ENCODE assay signal across 16 cellular contexts in the genomic region with DNA sequence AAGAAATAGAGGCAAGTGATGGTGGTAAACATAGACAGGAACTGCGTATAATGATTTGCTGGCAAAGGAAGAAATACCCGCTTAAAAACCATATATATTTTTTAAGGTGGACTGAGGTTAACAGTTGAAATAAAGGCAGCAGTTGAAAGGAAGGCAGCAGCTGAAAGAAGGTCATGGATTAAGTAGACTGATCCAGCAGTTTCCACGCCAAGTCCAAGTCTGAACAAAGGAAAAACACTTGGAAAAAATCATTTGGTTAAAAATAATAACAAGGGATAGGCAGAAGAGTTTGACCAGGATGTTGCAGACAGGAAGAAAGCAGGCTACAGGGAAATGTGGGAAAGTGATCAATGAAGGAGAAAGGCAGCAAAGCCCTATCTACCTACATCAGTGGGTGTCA.
DNase-seq lines count a peak whose midpoint lies in the region; ATAC-seq and TF ChIP-seq lines count a peak whose summit lies in the region.
"Had no signal": no experiment of that assay in that cellular context is flagged by ENCODE, and none has a peak within 500 bp of the region (broad histone marks: within the 10 kb centered on the region; RNA-seq: fewer than 3 reads in every experiment).

No MANE protein-coding gene starts in this region.

- no peak overlapping the region for H2BK5ac ChIP-seq in IMR-90 (ENCODE audit: low read depth, low read length, poor library complexity, severe bottlenecking)

- H2AK9ac ChIP-seq in IMR-90 (replicated peaks; ENCODE audit: low read depth, low read length, poor library complexity), result no peak overlapping the region

- no peaks in the 10 kb centered on the region for H3K79me2 ChIP-seq in hepatocyte

- H3K27me3 ChIP-seq in IMR-90 (ENCODE audit: control insufficient read depth, insufficient read depth, low read length), result no peaks in the 10 kb centered on the region
- H3K27me3 ChIP-seq in hepatocyte, result no peaks in the 10 kb centered on the region
- H3K27me3 ChIP-seq: SJSA1 had no signal

- no peaks in the 10 kb centered on the region for H3K9me2 ChIP-seq in hepatocyte (replicated peaks; ENCODE audit: insufficient read depth)

- no peak overlapping the region for H3K18ac ChIP-seq in IMR-90 (ENCODE audit: low read depth, low read length)

- H4K91ac ChIP-seq in IMR-90 (ENCODE audit: insufficient read depth, low read depth, low read length), result no peak overlapping the region

- peaks cover 15% of the 10 kb centered on the region for H3K4me1 Mint-ChIP-seq in stimulated activated memory B cell treated with anti-CD40 and anti-IgM and Interleukin-4, amounts not matched to agents 10 μg/mL and 1 μg/mL and 100 μg/mL, for 72 hours
- H3K4me1 Mint-ChIP-seq: CD4-positive, CD25-positive, alpha-beta regulatory T cell had no signal

- peak overlapping the region; percentile 44 for H3K4me3 Mint-ChIP-seq in stimulated activated memory B cell treated with anti-CD40 and anti-IgM and Interleukin-4, amounts not matched to agents 10 μg/mL and 1 μg/mL and 100 μg/mL, for 72 hours
- H3K4me3 Mint-ChIP-seq: CD4-positive, CD25-positive, alpha-beta regulatory T cell had no signal

- peak overlapping the region; percentile 81 for H3K27ac ChIP-seq in 22Rv1
- no peak overlapping the region for H3K27ac ChIP-seq in IMR-90 (ENCODE audit: insufficient read depth, low read length)
- H3K27ac ChIP-seq in hepatocyte, result peak overlapping the region; percentile 75
- H3K27ac ChIP-seq: SJSA1 had no signal

- H3K9me1 ChIP-seq in IMR-90 (ENCODE audit: insufficient read depth, low read length), result peaks cover 3% of the 10 kb centered on the region; the same call in 1 of the 2 replicates

- TF ChIP-seq POLR2A in IMR-90 (IDR thresholded peaks at IDR 0.05; ENCODE audit: low read depth, low read length), result no peak

- no TSS peak for BruUV-seq in IMR-90 (replicated peaks; lab: Mats Ljungman, UMichigan)

- peak overlapping the region; percentile 80; the same call in 1 of the 3 replicates for H2BK15ac ChIP-seq in IMR-90 (ENCODE audit: low read depth, low read length)

- peak overlapping the region; percentile 14 for H2BK20ac ChIP-seq in IMR-90 (ENCODE audit: low read depth, low read length)

- H3K23ac ChIP-seq in IMR-90 (ENCODE audit: low read depth, low read length), result no peak overlapping the region

- H4K5ac ChIP-seq in IMR-90 (ENCODE audit: low read depth, low read length), result no peak overlapping the region

- no peak overlapping the region for H2AK5ac ChIP-seq in IMR-90 (ENCODE audit: low read depth, low read length)

- POLR2A ChIA-PET in IMR-90 (lab: Charles Lee; ENCODE audit: unreplicated experiment), result no interaction called here

- no peaks in the 10 kb centered on the region for H3K36me3 Mint-ChIP-seq in stimulated activated memory B cell treated with anti-CD40 and anti-IgM and Interleukin-4, amounts not matched to agents 10 μg/mL and 1 μg/mL and 100 μg/mL, for 72 hours
- H3K36me3 Mint-ChIP-seq: CD4-positive, CD25-positive, alpha-beta regulatory T cell had no signal

- H3K14ac ChIP-seq in IMR-90 (replicated peaks; ENCODE audit: low read depth, low read length), result no peak overlapping the region

- H3K9me3 Mint-ChIP-seq in stimulated activated memory B cell treated with anti-CD40 and anti-IgM and Interleukin-4, amounts not matched to agents 10 μg/mL and 1 μg/mL and 100 μg/mL, for 72 hours, result no peaks in the 10 kb centered on the region
- H3K9me3 Mint-ChIP-seq: CD4-positive, CD25-positive, alpha-beta regulatory T cell; HFFc6 had no signal

- H3K4me3 ChIP-seq in IMR-90 (ENCODE audit: insufficient read depth, low read depth, low read length) (no peak overlapping the region), hepatocyte (no peak overlapping the region), mucosa of descending colon (no peak overlapping the region)
- H3K4me3 ChIP-seq: SJSA1 had no signal

- H3K9ac ChIP-seq in IMR-90 (ENCODE audit: low read depth, low read length), result no peak overlapping the region

- H4K20me1 ChIP-seq in IMR-90 (ENCODE audit: insufficient read depth, low read length) (no peaks in the 10 kb centered on the region), hepatocyte (ENCODE audit: insufficient read depth, poor library complexity, severe bottlenecking) (no peaks in the 10 kb centered on the region)

- H3K36me3 ChIP-seq in IMR-90 (ENCODE audit: control insufficient read depth, insufficient read depth, low read length) (no peaks in the 10 kb centered on the region), hepatocyte (replicated peaks; ENCODE audit: insufficient read depth, low read depth) (no peaks in the 10 kb centered on the region), mucosa of descending colon (ENCODE audit: low read depth) (no peaks in the 10 kb centered on the region)
- H3K36me3 ChIP-seq: SJSA1 had no signal

- H3K4me2 ChIP-seq in IMR-90 (ENCODE audit: low read depth, low read length), result no peak overlapping the region
- H3K4me2 ChIP-seq in hepatocyte, result no peak overlapping the region

- H3K4ac ChIP-seq in IMR-90 (ENCODE audit: low read depth, low read length), result no peak overlapping the region

- no peak for ATAC-seq in IMR-90 (ENCODE audit: low read depth)
- no peak for ATAC-seq in stimulated activated memory B cell treated with anti-CD40 and anti-IgM and Interleukin-4, amounts not matched to agents 10 μg/mL and 1 μg/mL and 100 μg/mL, for 72 hours
- ATAC-seq in mucosa of descending colon, result no peak

- H2BK120ac ChIP-seq in IMR-90 (ENCODE audit: low read depth, low read length), result no peak overlapping the region

- no peaks in the 10 kb centered on the region for H3K79me1 ChIP-seq in IMR-90 (ENCODE audit: low read depth in 1 of 2, low read length in 2 of 2)

- H2AFZ ChIP-seq in IMR-90 (replicated peaks; ENCODE audit: low read length, poor library complexity), result peak overlapping the region; percentile 21
- no peak overlapping the region for H2AFZ ChIP-seq in hepatocyte

- intact Hi-C loops in IMR-90 (cut with micrococcal nuclease) (no loop called here), mucosa of descending colon (cut with DNase I, micrococcal nuclease) (no loop called here)

- DNase-seq in IMR-90 (no peak), hepatocyte (ENCODE audit: low spot score) (no peak), cerebellum (ENCODE audit: low spot score) (no peak), mucosa of descending colon (no peak), islet precursor cell (no peak)
- DNase-seq in activated CD4-positive, alpha-beta T cell treated with anti-CD3 and anti-CD28 coated beads for 48 hours, result no peak
- DNase-seq: CD4-positive, CD25-positive, alpha-beta regulatory T cell; GF-D8; HFFc6; KG1; NCI-H1105 treated with DMSO at 0.1 percent for 48 hours; NCI-H187 treated with DMSO at 0.1 percent for 48 hours; NCI-H2171 had no signal

- TF ChIP-seq CTCF in 22Rv1 (IDR thresholded peaks at IDR 0.05) (no peak), IMR-90 (conservative IDR thresholded peaks at IDR 0.05; ENCODE audit: low read depth, low read length) (no peak), hepatocyte (IDR thresholded peaks at IDR 0.05; ENCODE audit: poor library complexity) (no peak), mucosa of descending colon (IDR thresholded peaks at IDR 0.05) (no peak)

- TF ChIP-seq RAD21 in IMR-90 (IDR thresholded peaks at IDR 0.05; ENCODE audit: low read length), result no peak

- H4K8ac ChIP-seq in IMR-90 (ENCODE audit: low read depth in 2 of 2, low read length in 2 of 2), result peak overlapping the region in 1 of 2 experiments; percentile 25; a peak in 1 of 4 replicates

- no CpG with 5 or more reads among the region's 3 CpGs for WGBS in IMR-90 (ENCODE audit: extremely low coverage in 2 of 2, insufficient read length in 1 of 2), 2 experiments
- 90% methylated on average over 3 of the region's 3 CpGs for WGBS in hepatocyte (ENCODE audit: low lambda C conversion rate, missing lambda C conversion rate)

- peak overlapping the region; percentile 81 for H3K27ac Mint-ChIP-seq in stimulated activated memory B cell treated with anti-CD40 and anti-IgM and Interleukin-4, amounts not matched to agents 10 μg/mL and 1 μg/mL and 100 μg/mL, for 72 hours

- H3K56ac ChIP-seq in IMR-90 (ENCODE audit: extremely low read depth, insufficient read depth, low read length), result no peak overlapping the region

- H3K27me3 Mint-ChIP-seq in stimulated activated memory B cell treated with anti-CD40 and anti-IgM and Interleukin-4, amounts not matched to agents 10 μg/mL and 1 μg/mL and 100 μg/mL, for 72 hours, result no peaks in the 10 kb centered on the region
- H3K27me3 Mint-ChIP-seq: CD4-positive, CD25-positive, alpha-beta regulatory T cell had no signal

- in situ Hi-C loops in IMR-90 (cut with MboI; ENCODE audit: low sequenced_read_pairs), result loop anchor here (10.0 kb wide), 1 partner anchor 128 kb away; no protein-coding TSS in a partner anchor

- dilution Hi-C loops in IMR-90 (cut with HindIII; ENCODE audit: low sequenced_read_pairs, unreplicated experiment), result no loop called here

- CTCF ChIA-PET in IMR-90 (lab: Yijun Ruan, JAX), result no interaction called here

- H3K4me1 ChIP-seq in IMR-90 (ENCODE audit: control insufficient read depth, insufficient read depth, low read length), result peaks cover 3% of the 10 kb centered on the region
- H3K4me1 ChIP-seq in hepatocyte (ENCODE audit: insufficient read depth), result no peaks in the 10 kb centered on the region
- H3K4me1 ChIP-seq in mucosa of descending colon (ENCODE audit: low read depth), result no peaks in the 10 kb centered on the region
- H3K4me1 ChIP-seq: SJSA1 had no signal

- no peaks in the 10 kb centered on the region for H3K9me3 ChIP-seq in IMR-90 (ENCODE audit: control insufficient read depth, insufficient read depth, low read length)
- H3K9me3 ChIP-seq in hepatocyte (ENCODE audit: low read depth), result no peaks in the 10 kb centered on the region
- no peaks in the 10 kb centered on the region for H3K9me3 ChIP-seq in mucosa of descending colon
- H3K9me3 ChIP-seq: SJSA1 had no signal

TF ChIP-seq in IMR-90, 13 proteins besides CTCF, POLR2A, EP300 and RAD21:
- no peak for TF ChIP-seq BHLHE40 (IDR thresholded peaks at IDR 0.05; ENCODE audit: low read depth, low read length)
- TF ChIP-seq MAZ (IDR thresholded peaks at IDR 0.05; ENCODE audit: borderline replicate concordance, low read depth, low read length), result no peak
